ENCODE assay signal across 11 cellular contexts in the genomic region with DNA sequence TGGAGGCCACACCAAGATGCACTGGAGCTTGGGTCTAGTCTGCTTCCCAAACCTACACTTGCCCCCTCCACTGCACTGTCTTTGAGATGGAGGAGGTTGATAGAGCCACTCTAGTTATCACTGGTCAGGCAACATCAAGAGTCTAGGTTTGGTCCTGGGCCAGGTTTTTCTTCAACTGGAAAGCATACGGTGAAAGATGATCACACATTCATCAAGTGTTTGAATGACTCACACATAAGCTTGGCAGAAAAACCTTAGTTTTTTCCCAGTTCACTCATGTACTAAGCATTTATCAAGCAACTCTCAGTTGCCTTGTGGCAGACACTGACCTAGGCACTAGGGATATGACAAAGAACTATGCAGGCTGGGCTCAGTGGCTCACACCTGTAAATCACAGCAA.
DNase-seq lines count a peak whose midpoint lies in the region; FAIRE-seq and TF ChIP-seq lines count a peak whose summit lies in the region.
"Had no signal": no experiment of that assay in that cellular context is flagged by ENCODE, and none has a peak within 500 bp of the region (broad histone marks: within the 10 kb centered on the region; RNA-seq: fewer than 3 reads in every experiment).

No MANE protein-coding gene starts in this region.

- no peak overlapping the region for H3K4me3 ChIP-seq in bronchial epithelial cell (ENCODE audit: low read depth, low read length)
- no peak overlapping the region for H3K4me3 ChIP-seq in mesenchymal stem cell (ENCODE audit: insufficient read depth in 1 of 2, low read depth in 1 of 2, low read length in 2 of 2)
- H3K4me3 ChIP-seq: esophagus muscularis mucosa, suprapubic skin had no signal

- H3K4ac ChIP-seq in mesenchymal stem cell (ENCODE audit: low read depth in 1 of 2, low read length in 2 of 2), result no peak overlapping the region

- H3K9ac ChIP-seq in mesenchymal stem cell (ENCODE audit: low read length), result no peak overlapping the region

- H3K27me3 ChIP-seq in bronchial epithelial cell (ENCODE audit: control insufficient read depth, insufficient read depth, low read length) (peaks cover 3% of the 10 kb centered on the region), mesenchymal stem cell (ENCODE audit: control insufficient read depth in 1 of 2, insufficient read depth in 1 of 2, low read length in 2 of 2) (peaks cover 0 to 40% of the 10 kb centered on the region in 2 experiments)
- H3K27me3 ChIP-seq: esophagus muscularis mucosa, suprapubic skin had no signal

- DNase-seq in Daoy (ENCODE audit: low read depth), result peak; percentile 89
- peak; percentile 50 for DNase-seq in NCI-H2107 (lab: John Stamatoyannopoulos, UW)
- peak; percentile 93 for DNase-seq in bronchial epithelial cell (ENCODE audit: low read depth)
- DNase-seq in mesenchymal stem cell, result peak; percentile 77
- no peak for DNase-seq in GM19240 (ENCODE audit: insufficient read length, low spot score)
- no peak for DNase-seq in ureter (ENCODE audit: low spot score)
- no peak for DNase-seq in activated T-helper 1 cell treated with anti-CD3 and anti-CD28 coated beads, Interleukin-12 subunit alpha, Interleukin-12 subunit beta, Interleukin-2, Interleukin-4 antibody, amounts not matched to agents 30 ng/mL and 10 ng/mL and 1 ng/mL, durations not matched to agents 14 hours and 24 hours and 36 hours (ENCODE audit: low spot score)
- no peak for DNase-seq in activated T-cell treated with anti-CD3 and anti-CD28 coated beads, Interleukin-2, amount 50 U/mL, for 24 hours
- DNase-seq: NCI-H510A had no signal

- H3K18ac ChIP-seq in mesenchymal stem cell (ENCODE audit: low read depth in 1 of 2, low read length in 2 of 2), result no peak overlapping the region

- no peaks in the 10 kb centered on the region for H3K27me3 Mint-ChIP-seq in activated T-helper 1 cell treated with anti-CD3 and anti-CD28 coated beads, Interleukin-12 subunit alpha, Interleukin-12 subunit beta, Interleukin-2, Interleukin-4 antibody, amounts not matched to agents 30 ng/mL and 10 ng/mL and 1 ng/mL, durations not matched to agents 14 hours and 24 hours and 36 hours (ENCODE audit: insufficient read depth)
- no peaks in the 10 kb centered on the region for H3K27me3 Mint-ChIP-seq in activated T-cell treated with anti-CD3 and anti-CD28 coated beads, Interleukin-2, amount 50 U/mL, for 24 hours

- H3K23ac ChIP-seq in mesenchymal stem cell (ENCODE audit: low read length in 2 of 2), result no peak overlapping the region

- H3K4me1 Mint-ChIP-seq in activated T-helper 1 cell treated with anti-CD3 and anti-CD28 coated beads, Interleukin-12 subunit alpha, Interleukin-12 subunit beta, Interleukin-2, Interleukin-4 antibody, amounts not matched to agents 30 ng/mL and 10 ng/mL and 1 ng/mL, durations not matched to agents 14 hours and 24 hours and 36 hours (ENCODE audit: low read depth), result no peaks in the 10 kb centered on the region
- peaks cover 4% of the 10 kb centered on the region for H3K4me1 Mint-ChIP-seq in activated T-cell treated with anti-CD3 and anti-CD28 coated beads, Interleukin-2, amount 50 U/mL, for 24 hours (ENCODE audit: low read depth)

- H3K9me3 ChIP-seq in mesenchymal stem cell (ENCODE audit: control insufficient read depth, low read length), result no peaks in the 10 kb centered on the region
- H3K9me3 ChIP-seq: esophagus muscularis mucosa, suprapubic skin had no signal

- H2BK15ac ChIP-seq in mesenchymal stem cell (ENCODE audit: low read depth, poor library complexity, severe bottlenecking), result no peak overlapping the region

- no peaks in the 10 kb centered on the region for H3K36me3 ChIP-seq in bronchial epithelial cell (ENCODE audit: control insufficient read depth, insufficient read depth, low read length)
- H3K36me3 ChIP-seq in mesenchymal stem cell (ENCODE audit: control insufficient read depth in 1 of 2, insufficient read depth in 2 of 2, low read depth in 1 of 2, low read length in 2 of 2), result no peaks in the 10 kb centered on the region
- H3K36me3 ChIP-seq: suprapubic skin had no signal

- no peak for TF ChIP-seq CTCF in bronchial epithelial cell (IDR thresholded peaks at IDR 0.05; ENCODE audit: insufficient read depth, low read length, severe bottlenecking)

- H3K27ac Mint-ChIP-seq in activated T-helper 1 cell treated with anti-CD3 and anti-CD28 coated beads, Interleukin-12 subunit alpha, Interleukin-12 subunit beta, Interleukin-2, Interleukin-4 antibody, amounts not matched to agents 30 ng/mL and 10 ng/mL and 1 ng/mL, durations not matched to agents 14 hours and 24 hours and 36 hours, result no peak overlapping the region
- no peak overlapping the region for H3K27ac Mint-ChIP-seq in activated T-cell treated with anti-CD3 and anti-CD28 coated beads, Interleukin-2, amount 50 U/mL, for 24 hours

- no peak overlapping the region for H3K14ac ChIP-seq in mesenchymal stem cell (ENCODE audit: low read length in 2 of 2)

- no peak overlapping the region for H2BK120ac ChIP-seq in mesenchymal stem cell (ENCODE audit: low read depth, low read length)

- intact Hi-C loops in activated T-helper 1 cell treated with anti-CD3 and anti-CD28 coated beads, Interleukin-12 subunit alpha, Interleukin-12 subunit beta, Interleukin-2, Interleukin-4 antibody, amounts not matched to agents 30 ng/mL and 10 ng/mL and 1 ng/mL, durations not matched to agents 14 hours and 24 hours and 36 hours (cut with micrococcal nuclease), result no loop called here

- H3K27ac ChIP-seq in mesenchymal stem cell (ENCODE audit: low read length, poor library complexity, severe bottlenecking), result no peak overlapping the region
- H3K27ac ChIP-seq: esophagus muscularis mucosa, suprapubic skin had no signal

- H2AK5ac ChIP-seq in mesenchymal stem cell (ENCODE audit: low read length, severe bottlenecking), result no peak overlapping the region

- H2AFZ ChIP-seq in mesenchymal stem cell (ENCODE audit: low read depth, low read length), result no peak overlapping the region

- no peak overlapping the region for H4K91ac ChIP-seq in mesenchymal stem cell (ENCODE audit: low read length)

- FAIRE-seq in bronchial epithelial cell (lab: Jason Lieb, UNC), result peak; percentile 99

- WGBS in mesenchymal stem cell, result 3% methylated on average over 1 of the region's 1 CpG

- no peak overlapping the region for H3K4me3 Mint-ChIP-seq in activated T-helper 1 cell treated with anti-CD3 and anti-CD28 coated beads, Interleukin-12 subunit alpha, Interleukin-12 subunit beta, Interleukin-2, Interleukin-4 antibody, amounts not matched to agents 30 ng/mL and 10 ng/mL and 1 ng/mL, durations not matched to agents 14 hours and 24 hours and 36 hours
- H3K4me3 Mint-ChIP-seq in activated T-cell treated with anti-CD3 and anti-CD28 coated beads, Interleukin-2, amount 50 U/mL, for 24 hours, result no peak overlapping the region

- no peak overlapping the region for H2BK5ac ChIP-seq in mesenchymal stem cell (ENCODE audit: low read depth, low read length, poor library complexity, severe bottlenecking)

- H3K4me2 ChIP-seq in mesenchymal stem cell (ENCODE audit: low read length, poor library complexity, severe bottlenecking), result no peak overlapping the region

- H4K8ac ChIP-seq in mesenchymal stem cell (ENCODE audit: low read length), result no peak overlapping the region

- H2BK12ac ChIP-seq in mesenchymal stem cell (ENCODE audit: low read length in 2 of 2), result no peak overlapping the region

- no peaks in the 10 kb centered on the region for H3K36me3 Mint-ChIP-seq in activated T-helper 1 cell treated with anti-CD3 and anti-CD28 coated beads, Interleukin-12 subunit alpha, Interleukin-12 subunit beta, Interleukin-2, Interleukin-4 antibody, amounts not matched to agents 30 ng/mL and 10 ng/mL and 1 ng/mL, durations not matched to agents 14 hours and 24 hours and 36 hours (ENCODE audit: low read depth)
- H3K36me3 Mint-ChIP-seq in activated T-cell treated with anti-CD3 and anti-CD28 coated beads, Interleukin-2, amount 50 U/mL, for 24 hours (ENCODE audit: low read depth), result no peaks in the 10 kb centered on the region

- H3K4me1 ChIP-seq in mesenchymal stem cell (ENCODE audit: control insufficient read depth, insufficient read depth, low read depth, low read length), result peaks cover 4% of the 10 kb centered on the region
- H3K4me1 ChIP-seq: suprapubic skin had no signal

- no peaks in the 10 kb centered on the region for H3K79me1 ChIP-seq in mesenchymal stem cell (replicated peaks; ENCODE audit: low read length, poor library complexity, severe bottlenecking)

- H3K9me3 Mint-ChIP-seq in activated T-helper 1 cell treated with anti-CD3 and anti-CD28 coated beads, Interleukin-12 subunit alpha, Interleukin-12 subunit beta, Interleukin-2, Interleukin-4 antibody, amounts not matched to agents 30 ng/mL and 10 ng/mL and 1 ng/mL, durations not matched to agents 14 hours and 24 hours and 36 hours, result no peaks in the 10 kb centered on the region
- H3K9me3 Mint-ChIP-seq in activated T-cell treated with anti-CD3 and anti-CD28 coated beads, Interleukin-2, amount 50 U/mL, for 24 hours, result no peaks in the 10 kb centered on the region

Comparison
In these comparisons a context has a peak if more than half of its experiments do, and no peak if none do; other contexts are left out.
1. DNase-seq: peak in Daoy (single experiment), NCI-H2107 (single experiment), bronchial epithelial cell (single experiment) and mesenchymal stem cell (single experiment); none in GM19240 (single experiment), ureter (single experiment), activated T-helper 1 cell treated with anti-CD3 and anti-CD28 coated beads, Interleukin-12 subunit alpha, Interleukin-12 subunit beta, Interleukin-2, Interleukin-4 antibody, amounts not matched to agents 30 ng/mL and 10 ng/mL and 1 ng/mL, durations not matched to agents 14 hours and 24 hours and 36 hours (single experiment) and activated T-cell treated with anti-CD3 and anti-CD28 coated beads, Interleukin-2, amount 50 U/mL, for 24 hours (single experiment).